In genomic region chr7:88339195-88339922, GRCh38 we compare ENCODE assay signal across 18 cellular contexts. TPM values are rescaled to one million over a fixed set of nuclear protein-coding genes. Genes with fewer than 3 reads are reported as not detected.
"Had no signal": no experiment of that assay in that cellular context is flagged by ENCODE, and none has a peak within 500 bp of the region (broad histone marks: within the 10 kb centered on the region; RNA-seq: fewer than 3 reads in every experiment).

No MANE protein-coding gene starts in this region.

- H3K4me3 Mint-ChIP-seq: activated CD4-positive, alpha-beta T cell treated with anti-CD3 and anti-CD28 coated beads, Interleukin-2, amount 10 ng/mL, durations not matched to agents 7 days and 5 days; activated naive CD8-positive, alpha-beta T cell treated with anti-CD3 and anti-CD28 coated beads, Interleukin-2, amount 10 ng/mL, durations not matched to agents 7 days and 5 days; activated T-helper 1 cell treated with anti-CD3 and anti-CD28 coated beads, Interleukin-12 subunit alpha, Interleukin-12 subunit beta, Interleukin-2, Interleukin-4 antibody, amounts not matched to agents 30 ng/mL and 10 ng/mL and 1 ng/mL, durations not matched to agents 14 hours and 24 hours and 36 hours; dendritic cell treated with granulocyte-macrophage colony-stimulating factor and Interleukin-4, amounts not matched to agents 40 ng/mL and 50 ng/mL, for 4 days; memory B cell; naive thymus-derived CD8-positive, alpha-beta T cell; stimulated activated naive CD8-positive, alpha-beta T cell treated with anti-CD3 and anti-CD28 coated beads, Interleukin-15, Interleukin-2, amounts not matched to agents 100 ng/mL and 50 ng/mL, for 24 hours had no signal

- H3K27ac Mint-ChIP-seq: activated CD4-positive, alpha-beta T cell treated with anti-CD3 and anti-CD28 coated beads, Interleukin-2, amount 10 ng/mL, durations not matched to agents 7 days and 5 days; activated naive CD8-positive, alpha-beta T cell treated with anti-CD3 and anti-CD28 coated beads, Interleukin-2, amount 10 ng/mL, durations not matched to agents 7 days and 5 days; activated T-helper 1 cell treated with anti-CD3 and anti-CD28 coated beads, Interleukin-12 subunit alpha, Interleukin-12 subunit beta, Interleukin-2, Interleukin-4 antibody, amounts not matched to agents 30 ng/mL and 10 ng/mL and 1 ng/mL, durations not matched to agents 14 hours and 24 hours and 36 hours; dendritic cell treated with granulocyte-macrophage colony-stimulating factor and Interleukin-4, amounts not matched to agents 40 ng/mL and 50 ng/mL, for 4 days; memory B cell; naive thymus-derived CD8-positive, alpha-beta T cell had no signal

- H3K27ac ChIP-seq: brain microvascular endothelial cell, neutrophil, upper lobe of left lung had no signal

- DNase-seq: activated CD4-positive, alpha-beta T cell treated with anti-CD3 and anti-CD28 coated beads, Interleukin-2, amount 10 ng/mL, durations not matched to agents 7 days and 5 days; activated CD4-positive, CD25-positive, alpha-beta regulatory T cell; activated CD8-positive, alpha-beta memory T cell treated with anti-CD3 and anti-CD28 coated beads for 24 hours; activated naive CD8-positive, alpha-beta T cell treated with anti-CD3 and anti-CD28 coated beads, Interleukin-2, amount 10 ng/mL, durations not matched to agents 7 days and 5 days; anterior cingulate cortex; brain microvascular endothelial cell; effector memory CD4-positive, alpha-beta T cell; left colon; naive thymus-derived CD8-positive, alpha-beta T cell; retina; upper lobe of left lung had no signal

- H3K27me3 ChIP-seq: brain microvascular endothelial cell, neutrophil, upper lobe of left lung had no signal

- H3K4me1 Mint-ChIP-seq: activated CD4-positive, alpha-beta T cell treated with anti-CD3 and anti-CD28 coated beads, Interleukin-2, amount 10 ng/mL, durations not matched to agents 7 days and 5 days; activated naive CD8-positive, alpha-beta T cell treated with anti-CD3 and anti-CD28 coated beads, Interleukin-2, amount 10 ng/mL, durations not matched to agents 7 days and 5 days; memory B cell; naive thymus-derived CD8-positive, alpha-beta T cell had no signal

- H3K9me3 ChIP-seq: neutrophil, upper lobe of left lung had no signal

- H3K9me3 Mint-ChIP-seq: activated CD4-positive, alpha-beta T cell treated with anti-CD3 and anti-CD28 coated beads, Interleukin-2, amount 10 ng/mL, durations not matched to agents 7 days and 5 days; activated naive CD8-positive, alpha-beta T cell treated with anti-CD3 and anti-CD28 coated beads, Interleukin-2, amount 10 ng/mL, durations not matched to agents 7 days and 5 days; activated T-helper 1 cell treated with anti-CD3 and anti-CD28 coated beads, Interleukin-12 subunit alpha, Interleukin-12 subunit beta, Interleukin-2, Interleukin-4 antibody, amounts not matched to agents 30 ng/mL and 10 ng/mL and 1 ng/mL, durations not matched to agents 14 hours and 24 hours and 36 hours; dendritic cell treated with granulocyte-macrophage colony-stimulating factor and Interleukin-4, amounts not matched to agents 40 ng/mL and 50 ng/mL, for 4 days; memory B cell; naive thymus-derived CD8-positive, alpha-beta T cell; stimulated activated naive CD8-positive, alpha-beta T cell treated with anti-CD3 and anti-CD28 coated beads, Interleukin-15, Interleukin-2, amounts not matched to agents 100 ng/mL and 50 ng/mL, for 24 hours had no signal

- H3K4me1 ChIP-seq: upper lobe of left lung had no signal

- H3K4me2 ChIP-seq: smooth muscle cell had no signal

- H3K4me3 ChIP-seq: smooth muscle cell, upper lobe of left lung had no signal

- H3K36me3 Mint-ChIP-seq: activated naive CD8-positive, alpha-beta T cell treated with anti-CD3 and anti-CD28 coated beads, Interleukin-2, amount 10 ng/mL, durations not matched to agents 7 days and 5 days; memory B cell; naive thymus-derived CD8-positive, alpha-beta T cell had no signal

- ATAC-seq: left colon; naive thymus-derived CD8-positive, alpha-beta T cell had no signal

- H3K27me3 Mint-ChIP-seq: memory B cell had no signal

- H3K36me3 ChIP-seq: brain microvascular endothelial cell, neutrophil, upper lobe of left lung had no signal

RNA-seq across cellular contexts. Expression of gene STEAP4, which starts 32.7 kb away (rescaled TPM):
- total RNA-seq: activated CD4-positive, alpha-beta T cell treated with anti-CD3 and anti-CD28 coated beads, Interleukin-2, amount 10 ng/mL, durations not matched to agents 7 days and 5 days; activated naive CD8-positive, alpha-beta T cell treated with anti-CD3 and anti-CD28 coated beads, Interleukin-2, amount 10 ng/mL, durations not matched to agents 7 days and 5 days; naive thymus-derived CD8-positive, alpha-beta T cell; T-helper 2 cell treated with Interferon-gamma antibody and Interleukin-4, amounts not matched to agents 100 ng/mL and 5 ng/mL, for 36 hours had no signal
- polyA plus RNA-seq: naive thymus-derived CD8-positive, alpha-beta T cell; smooth muscle cell had no signal
